Comparison of ENCODE assay signal across 8 cellular contexts in the genomic region with DNA sequence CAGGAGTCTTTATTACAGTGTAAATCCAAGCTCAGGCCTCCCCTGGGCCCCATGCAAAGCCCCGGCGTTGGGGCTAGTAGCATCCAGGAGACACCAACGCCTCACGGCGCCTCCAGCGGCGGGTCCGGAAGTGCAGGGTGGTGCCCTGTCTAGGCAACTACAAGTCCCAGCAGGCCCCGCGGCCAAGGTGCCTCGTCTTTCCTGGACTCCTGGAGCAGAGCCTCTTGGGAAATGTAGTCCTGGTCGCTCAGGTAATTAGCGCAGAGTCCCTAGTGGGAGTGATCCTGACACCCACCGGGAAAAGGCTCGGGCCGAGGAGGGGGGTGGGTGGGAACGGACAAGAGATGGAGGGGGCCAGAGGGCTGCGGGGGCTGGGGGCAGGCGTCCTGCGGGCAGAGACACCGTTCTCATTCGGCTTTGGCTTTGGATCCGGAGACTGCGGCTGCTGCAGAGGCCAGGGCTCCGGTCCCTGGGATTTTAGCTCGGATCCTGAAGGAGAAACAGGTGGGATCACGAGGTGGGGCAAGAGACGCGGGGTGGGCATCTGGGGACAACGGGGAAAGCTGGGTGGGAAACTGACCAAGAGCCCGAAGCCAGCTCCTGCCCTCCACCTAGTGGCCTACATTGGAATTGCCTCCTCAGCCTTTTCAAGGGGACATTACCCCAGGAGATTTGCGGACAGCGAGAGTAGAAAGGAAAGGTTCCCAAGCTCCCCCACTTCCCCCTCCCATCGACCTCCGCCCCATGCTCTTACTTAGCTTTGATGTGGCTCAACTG. TPM values are rescaled to one million over a fixed set of nuclear protein-coding genes. Genes with fewer than 3 reads are reported as not detected.
DNase-seq lines count a peak whose midpoint lies in the region; ATAC-seq lines count a peak whose summit lies in the region.

No MANE protein-coding gene starts in this region.

- peak; percentile 88 to 91 for DNase-seq in AML-193 (lab: John Stamatoyannopoulos, UW)
- peak; percentile 94 to 99 for DNase-seq in NCI-H446 (lab: John Stamatoyannopoulos, UW)
- peak; percentile 98 for DNase-seq in activated CD4-positive, CD25-positive, alpha-beta regulatory T cell treated with anti-CD3 and anti-CD28 coated beads, Interleukin-2, amount 50 U/mL, for 72 hours
- DNase-seq in cerebellum (ENCODE audit: low spot score) = peak; percentile 96
- peak; percentile 95 for DNase-seq in kidney tubule cell (ENCODE audit: low spot score)
- DNase-seq in stimulated activated CD4-positive, alpha-beta T cell treated with anti-CD3 and anti-CD28 coated beads, Interleukin-1b, Interleukin-23, amount 100 ng/mL, for 1 hour (ENCODE audit: low read depth in 2 of 2) = peak; percentile 92 to 97

- peak; percentile 96 for ATAC-seq in GM19035 (IDR thresholded peaks at IDR 0.05; ENCODE audit: unreplicated experiment)
- peak; percentile 82 for ATAC-seq in HG03342 (IDR thresholded peaks at IDR 0.05; ENCODE audit: unreplicated experiment)

RNA-seq across cellular contexts. Expression of gene RTN2, which starts 11.4 kb away (rescaled TPM):
- total RNA-seq in cerebellum = 36.0 TPM

RNA-seq across cellular contexts. Expression of gene PPM1N, which starts 12.8 kb away (rescaled TPM):
- total RNA-seq in cerebellum = not detected

RNA-seq across cellular contexts. Expression of gene FOSB, which starts 17.7 kb away (rescaled TPM):
- total RNA-seq in cerebellum = 2.5 TPM

RNA-seq across cellular contexts. Expression of gene VASP, which starts 21.8 kb away (rescaled TPM):
- total RNA-seq in cerebellum = 11.2 TPM

Comparison
In these comparisons a context has a peak if more than half of its experiments do, and no peak if none do; other contexts are left out.
1. Peak in every context shown above with its lines: DNase-seq and ATAC-seq.